In the genomic region with DNA sequence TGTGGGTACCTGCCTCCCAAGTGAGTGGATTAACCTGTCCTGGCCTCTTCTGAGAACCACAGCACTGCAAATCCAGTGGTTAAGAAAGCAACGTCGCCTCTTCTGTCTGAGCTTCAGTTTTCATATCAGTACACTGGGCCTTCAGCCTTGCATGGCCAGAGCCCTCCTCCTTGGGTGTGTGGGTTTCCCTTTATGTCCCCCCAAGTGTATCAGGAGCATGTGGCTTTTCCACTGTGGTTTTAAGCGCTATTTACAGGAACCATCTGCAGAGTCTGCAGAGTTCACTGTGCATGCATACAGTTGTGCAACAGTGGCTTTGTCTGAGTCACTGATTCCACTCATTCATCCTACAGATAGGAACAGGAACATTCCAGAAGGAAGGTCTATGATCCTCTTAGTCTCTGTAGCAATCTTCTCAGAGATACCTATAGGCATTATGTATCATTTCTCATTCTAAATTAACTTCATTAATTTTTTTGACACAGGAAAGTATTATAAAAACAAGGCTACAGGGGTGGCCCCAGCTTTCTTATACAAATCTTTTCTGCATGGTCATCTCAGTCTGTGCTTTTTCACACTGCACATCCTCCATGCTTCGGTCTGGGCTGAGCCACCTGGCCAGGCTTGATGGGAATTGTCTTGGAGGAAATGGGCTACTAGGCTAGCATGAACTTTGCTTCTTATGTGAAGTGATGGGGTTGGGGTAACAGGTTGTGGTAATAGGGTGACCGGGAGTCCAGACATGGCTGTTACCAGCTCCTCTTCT, we compare ENCODE assay signal across 14 cellular contexts. TPM values are rescaled to one million over a fixed set of nuclear protein-coding genes. Genes with fewer than 3 reads are reported as not detected.
A peak's percentile ranks its signal among the peaks of the same experiment; 100 is the strongest.
DNase-seq lines count a peak whose midpoint lies in the region; ATAC-seq, FAIRE-seq and TF ChIP-seq lines count a peak whose summit lies in the region.
"Had no signal": no experiment of that assay in that cellular context is flagged by ENCODE, and none has a peak within 500 bp of the region (broad histone marks: within the 10 kb centered on the region; RNA-seq: fewer than 3 reads in every experiment).

No MANE protein-coding gene starts in this region.

- no peaks in the 10 kb centered on the region for H3K27me3 ChIP-seq in breast epithelium
- H3K27me3 ChIP-seq in foreskin keratinocyte = no peaks in the 10 kb centered on the region
- no peaks in the 10 kb centered on the region for H3K27me3 ChIP-seq in thoracic aorta (replicated peaks; ENCODE audit: insufficient read depth)
- no peaks in the 10 kb centered on the region for H3K27me3 ChIP-seq in A673 (replicated peaks; ENCODE audit: insufficient read depth, low read depth, low read length, poor library complexity)

- no peaks in the 10 kb centered on the region for H3K9me3 Mint-ChIP-seq in MCF 10A (ENCODE audit: unreplicated experiment)
- H3K9me3 Mint-ChIP-seq: activated naive CD4-positive, alpha-beta T cell treated with anti-CD3 and anti-CD28 coated beads, Interleukin-2, amount 10 ng/mL, durations not matched to agents 7 days and 5 days; stimulated activated memory B cell treated with anti-CD40 and anti-IgM and Interleukin-4, amounts not matched to agents 10 μg/mL and 1 μg/mL and 100 μg/mL, for 72 hours; T-helper 1 cell treated with Interleukin-12 subunit alpha and Interleukin-12 subunit beta and Interleukin-4 antibody, amounts not matched to agents 30 μg/mL and 1 μg/mL, for 36 hours had no signal

- H3K4me1 ChIP-seq in breast epithelium = no peaks in the 10 kb centered on the region
- H3K4me1 ChIP-seq in foreskin keratinocyte = no peaks in the 10 kb centered on the region
- no peaks in the 10 kb centered on the region for H3K4me1 ChIP-seq in thoracic aorta (ENCODE audit: control insufficient read depth in 1 of 2, low read depth in 2 of 2)
- H3K4me1 ChIP-seq in A673 (ENCODE audit: insufficient read depth, low read length, poor library complexity, severe bottlenecking) = no peaks in the 10 kb centered on the region

- POLR2A ChIA-PET in MCF 10A (lab: Yijun Ruan, JAX) (interaction anchor here (0.9 kb wide), 1 partner anchor 495 kb away, joined by 3 read pairs; no protein-coding TSS in a partner anchor), A673 (lab: Charles Lee; ENCODE audit: low non-redundant PET) (no interaction called here)

- H3K4me1 Mint-ChIP-seq in MCF 10A (ENCODE audit: insufficient read depth, unreplicated experiment) = peaks cover 7% of the 10 kb centered on the region
- H3K4me1 Mint-ChIP-seq: activated naive CD4-positive, alpha-beta T cell treated with anti-CD3 and anti-CD28 coated beads, Interleukin-2, amount 10 ng/mL, durations not matched to agents 7 days and 5 days; stimulated activated memory B cell treated with anti-CD40 and anti-IgM and Interleukin-4, amounts not matched to agents 10 μg/mL and 1 μg/mL and 100 μg/mL, for 72 hours had no signal

- FAIRE-seq in RCC 7860 (lab: Jason Lieb, UNC) = peak; percentile 56
- FAIRE-seq: A204.1 had no signal

- BruUV-seq in MCF 10A (replicated peaks; lab: Mats Ljungman, UMichigan) = no TSS peak
- no TSS peak for BruUV-seq in A673 (replicated peaks; lab: Mats Ljungman, UMichigan)

- no peak overlapping the region for H3K27ac ChIP-seq in breast epithelium
- no peak overlapping the region for H3K27ac ChIP-seq in foreskin keratinocyte
- no peak overlapping the region for H3K27ac ChIP-seq in thoracic aorta
- H3K27ac ChIP-seq in A673 (ENCODE audit: low read depth, low read length, poor library complexity, severe bottlenecking) = no peak overlapping the region

- TF ChIP-seq CTCF in MCF 10A (IDR thresholded peaks at IDR 0.05; ENCODE audit: unreplicated experiment) (no peak), breast epithelium (IDR thresholded peaks at IDR 0.05) (no peak), foreskin keratinocyte (conservative IDR thresholded peaks at IDR 0.05) (no peak), thoracic aorta (IDR thresholded peaks at IDR 0.05) (no peak), A673 (conservative IDR thresholded peaks at IDR 0.05; ENCODE audit: low read depth, low read length) (no peak)

- H3K27ac Mint-ChIP-seq in MCF 10A (ENCODE audit: low read depth, unreplicated experiment) = no peak overlapping the region
- H3K27ac Mint-ChIP-seq: activated naive CD4-positive, alpha-beta T cell treated with anti-CD3 and anti-CD28 coated beads, Interleukin-2, amount 10 ng/mL, durations not matched to agents 7 days and 5 days; stimulated activated memory B cell treated with anti-CD40 and anti-IgM and Interleukin-4, amounts not matched to agents 10 μg/mL and 1 μg/mL and 100 μg/mL, for 72 hours; T-helper 1 cell treated with Interleukin-12 subunit alpha and Interleukin-12 subunit beta and Interleukin-4 antibody, amounts not matched to agents 30 μg/mL and 1 μg/mL, for 36 hours had no signal

- no peak overlapping the region for H3K4me3 Mint-ChIP-seq in MCF 10A (ENCODE audit: unreplicated experiment)
- H3K4me3 Mint-ChIP-seq: activated naive CD4-positive, alpha-beta T cell treated with anti-CD3 and anti-CD28 coated beads, Interleukin-2, amount 10 ng/mL, durations not matched to agents 7 days and 5 days; stimulated activated memory B cell treated with anti-CD40 and anti-IgM and Interleukin-4, amounts not matched to agents 10 μg/mL and 1 μg/mL and 100 μg/mL, for 72 hours; T-helper 1 cell treated with Interleukin-12 subunit alpha and Interleukin-12 subunit beta and Interleukin-4 antibody, amounts not matched to agents 30 μg/mL and 1 μg/mL, for 36 hours had no signal

- DNase-seq in MCF 10A (ENCODE audit: unreplicated experiment) = peak; percentile 65
- no peak for DNase-seq in breast epithelium (ENCODE audit: low spot score in 2 of 2)
- DNase-seq in RCC 7860 (ENCODE audit: low spot score) = peak; percentile 38
- DNase-seq in foreskin keratinocyte = peak; percentile 44 to 69
- no peak for DNase-seq in thoracic aorta (ENCODE audit: low spot score)
- DNase-seq in kidney tubule cell (ENCODE audit: low spot score) = no peak
- no peak for DNase-seq in HK-2 (ENCODE audit: unreplicated experiment)
- DNase-seq in A673 (ENCODE audit: low spot score) = no peak
- DNase-seq: activated naive CD4-positive, alpha-beta T cell treated with anti-CD3 and anti-CD28 coated beads, Interleukin-2, amount 10 ng/mL, durations not matched to agents 7 days and 5 days; NCI-H1436 had no signal

- intact Hi-C loops in MCF 10A (cut with micrococcal nuclease) = no loop called here
- intact Hi-C loops in breast epithelium (cut with DNase I; ENCODE audit: low total_unique reads) = no loop called here
- intact Hi-C loops in A673 (cut with micrococcal nuclease; ENCODE audit: unreplicated experiment) = no loop called here

- no peaks in the 10 kb centered on the region for H3K27me3 Mint-ChIP-seq in MCF 10A (ENCODE audit: insufficient read depth, unreplicated experiment)
- H3K27me3 Mint-ChIP-seq: activated naive CD4-positive, alpha-beta T cell treated with anti-CD3 and anti-CD28 coated beads, Interleukin-2, amount 10 ng/mL, durations not matched to agents 7 days and 5 days; stimulated activated memory B cell treated with anti-CD40 and anti-IgM and Interleukin-4, amounts not matched to agents 10 μg/mL and 1 μg/mL and 100 μg/mL, for 72 hours had no signal

- TF ChIP-seq POLR2A in breast epithelium (IDR thresholded peaks at IDR 0.05) = no peak

- CTCF ChIA-PET in MCF 10A (lab: Yijun Ruan, JAX) = interaction anchor here (0.7 to 3.3 kb wide), 5 partner anchors 8 to 111 kb away, joined by 3 to 34 read pairs (median 4); no protein-coding TSS in a partner anchor
- CTCF ChIA-PET in A673 (lab: Charles Lee) = no interaction called here

- no peaks in the 10 kb centered on the region for H3K9me3 ChIP-seq in breast epithelium
- no peaks in the 10 kb centered on the region for H3K9me3 ChIP-seq in thoracic aorta
- H3K9me3 ChIP-seq in A673 (ENCODE audit: low read depth, low read length, poor library complexity, severe bottlenecking) = no peaks in the 10 kb centered on the region

- no peak overlapping the region for H3K4me3 ChIP-seq in breast epithelium
- peak overlapping the region; percentile 45 for H3K4me3 ChIP-seq in thoracic aorta
- no peak overlapping the region for H3K4me3 ChIP-seq in A673 (ENCODE audit: low read depth, low read length, poor library complexity, severe bottlenecking)

- H3K36me3 Mint-ChIP-seq in MCF 10A (ENCODE audit: insufficient read depth, unreplicated experiment) = no peaks in the 10 kb centered on the region
- H3K36me3 Mint-ChIP-seq: activated naive CD4-positive, alpha-beta T cell treated with anti-CD3 and anti-CD28 coated beads, Interleukin-2, amount 10 ng/mL, durations not matched to agents 7 days and 5 days; stimulated activated memory B cell treated with anti-CD40 and anti-IgM and Interleukin-4, amounts not matched to agents 10 μg/mL and 1 μg/mL and 100 μg/mL, for 72 hours had no signal

- no peaks in the 10 kb centered on the region for H3K36me3 ChIP-seq in breast epithelium
- H3K36me3 ChIP-seq in thoracic aorta = no peaks in the 10 kb centered on the region
- no peaks in the 10 kb centered on the region for H3K36me3 ChIP-seq in A673 (ENCODE audit: insufficient read depth, low read length, poor library complexity, severe bottlenecking)

- ATAC-seq in foreskin keratinocyte (peak; percentile 60), thoracic aorta (ENCODE audit: insufficient number of reproducible peaks, low FRiP score, low read depth) (no peak)
- ATAC-seq: stimulated activated memory B cell treated with anti-CD40 and anti-IgM and Interleukin-4, amounts not matched to agents 10 μg/mL and 1 μg/mL and 100 μg/mL, for 72 hours had no signal

RNA-seq across cellular contexts. Expression of gene MBL2, which starts 17.1 kb away (rescaled TPM):
- total RNA-seq in MCF 10A (2022) = not detected in 2 replicates
- total RNA-seq in breast epithelium = not detected
- not detected in 2 replicates for total RNA-seq in foreskin keratinocyte
- polyA plus RNA-seq in foreskin keratinocyte = not detected in 2 replicates
- not detected for total RNA-seq in thoracic aorta
- not detected in 2 replicates for total RNA-seq in A673 (2021)
- total RNA-seq: pulmonary artery endothelial cell had no signal

Comparison
In these comparisons a context has a peak if more than half of its experiments do, and no peak if none do; other contexts are left out.
1. DNase-seq: peak in MCF 10A (single experiment), RCC 7860 (single experiment) and foreskin keratinocyte (2 of 2); none in breast epithelium (0 of 2), thoracic aorta (single experiment), kidney tubule cell (single experiment), HK-2 (single experiment) and A673 (single experiment).